Comparison of ENCODE assay signal across 16 cellular contexts in the genomic region with DNA sequence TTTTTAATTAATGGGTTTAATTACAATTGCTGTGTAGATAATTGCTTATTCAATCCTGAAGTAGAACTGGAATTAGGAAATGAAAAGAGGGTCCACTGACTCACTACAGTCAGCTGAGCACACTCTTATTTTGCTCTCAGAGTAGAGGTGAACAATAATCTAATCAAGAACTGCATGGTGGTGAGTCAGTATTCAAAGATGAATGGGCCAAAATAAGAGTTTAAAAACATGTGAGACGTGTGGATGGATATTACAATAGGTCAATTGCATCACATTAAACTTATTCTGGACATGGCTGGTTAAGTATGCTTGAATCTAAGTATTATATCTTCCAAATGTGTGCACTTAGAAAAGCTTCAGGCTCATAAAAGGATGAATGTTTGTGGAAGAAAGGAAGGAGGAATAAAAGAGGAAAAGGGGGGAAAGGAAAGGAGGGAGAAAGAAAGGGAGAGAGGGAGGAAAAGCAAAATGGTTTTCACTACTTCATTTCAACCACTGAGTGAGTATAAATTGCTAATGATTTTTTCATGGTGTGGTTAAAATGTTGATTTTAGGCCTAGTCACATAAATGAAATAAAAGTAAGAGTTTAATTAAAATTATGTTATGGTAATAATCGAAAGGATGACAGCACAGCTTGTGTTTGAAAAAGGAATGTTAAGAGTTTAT. TPM values are rescaled to one million over a fixed set of nuclear protein-coding genes. Genes with fewer than 3 reads are reported as not detected.
A peak's percentile ranks its signal among the peaks of the same experiment; 100 is the strongest.
DNase-seq lines count a peak whose midpoint lies in the region; ATAC-seq, FAIRE-seq and TF ChIP-seq lines count a peak whose summit lies in the region.
"Had no signal": no experiment of that assay in that cellular context is flagged by ENCODE, and none has a peak within 500 bp of the region (broad histone marks: within the 10 kb centered on the region; RNA-seq: fewer than 3 reads in every experiment).

No MANE protein-coding gene starts in this region.

- no peak overlapping the region for H3K4me3 ChIP-seq in A549
- H3K4me3 ChIP-seq in HEK293 (ENCODE audit: low read depth, low read length): no peak overlapping the region
- no peak overlapping the region for H3K4me3 ChIP-seq in K562
- H3K4me3 ChIP-seq in H7 (ENCODE audit: insufficient read depth, low read depth, low read length): no peak overlapping the region
- H3K4me3 ChIP-seq in naive thymus-derived CD4-positive, alpha-beta T cell (ENCODE audit: low read length): no peak overlapping the region
- H3K4me3 ChIP-seq: ascending aorta, lung, Peyer's patch, tibial artery had no signal

- POLR2A ChIA-PET in A549 (lab: Yijun Ruan, JAX) (no interaction called here), HEK293 (lab: Yijun Ruan, JAX) (interaction anchor here (0.7 kb wide), 1 partner anchor 812 kb away, joined by 7 read pairs; no protein-coding TSS in a partner anchor), K562 (lab: Yijun Ruan, JAX) (no interaction called here)
- POLR2A ChIA-PET in naive thymus-derived CD4-positive, alpha-beta T cell (lab: Charles Lee): no interaction called here

- DNase-seq in A549 (ENCODE audit: low read depth in 1 of 2, low spot score in 1 of 2): no peak
- no peak for DNase-seq in K562 (ENCODE audit: extremely low read depth in 1 of 4, low spot score in 3 of 4)
- peak; percentile 60 to 86 for DNase-seq in foreskin keratinocyte
- DNase-seq in H7: no peak
- DNase-seq in activated effector memory CD4-positive, alpha-beta T cell treated with anti-CD3 and anti-CD28 coated beads, Interleukin-2, amount 50 U/mL, for 16 hours: no peak
- no peak for DNase-seq in activated T-cell treated with anti-CD3 and anti-CD28 coated beads for 4 hours
- no peak for DNase-seq in naive thymus-derived CD4-positive, alpha-beta T cell
- DNase-seq: activated CD4-positive, alpha-beta T cell treated with anti-CD3 and anti-CD28 coated beads, Interleukin-2, amount 50 U/mL, for 48 hours; NCI-H1105 treated with DMSO at 0.1 percent for 48 hours; NCI-H510A; Peyer's patch; tibial artery had no signal

- H3K4me1 Mint-ChIP-seq in naive thymus-derived CD4-positive, alpha-beta T cell: no peaks in the 10 kb centered on the region

- in situ Hi-C loops in K562 (cut with MboI): no loop called here

- H3K9ac ChIP-seq in K562 (ENCODE audit: insufficient read depth in 1 of 2, low read depth in 2 of 2, low read length in 2 of 2): no peak overlapping the region

- 36% methylated on average over 2 of the region's 2 CpGs for WGBS in A549 (ENCODE audit: missing lambda C conversion rate)
- 11% methylated on average over 2 of the region's 2 CpGs for WGBS in K562 (ENCODE audit: insufficient coverage, low coverage, missing lambda C conversion rate)

- TF ChIP-seq RAD21 in A549 (conservative IDR thresholded peaks at IDR 0.05 in 1 of 2, IDR thresholded peaks at IDR 0.05 in 1 of 2): no peak
- TF ChIP-seq RAD21 in K562 (CRISPR knock-in tag; conservative IDR thresholded peaks at IDR 0.05 in 1 of 2, IDR thresholded peaks at IDR 0.05 in 1 of 2): no peak

- FAIRE-seq in A549 (lab: Jason Lieb, UNC) (no peak), K562 (lab: Jason Lieb, UNC) (peak; percentile 23)

- peak overlapping the region; percentile 46 to 69; a peak in 3 of 6 replicates for H3K27ac ChIP-seq in A549
- H3K27ac ChIP-seq in HEK293 (ENCODE audit: extremely low read depth, low read depth, low read length): no peak overlapping the region
- no peak overlapping the region for H3K27ac ChIP-seq in K562 (ENCODE audit: extremely low read depth, low read depth, low read length)
- H3K27ac ChIP-seq in foreskin keratinocyte: no peak overlapping the region
- no peak overlapping the region for H3K27ac ChIP-seq in naive thymus-derived CD4-positive, alpha-beta T cell (ENCODE audit: low read depth, low read length)
- H3K27ac ChIP-seq: ascending aorta, Peyer's patch, tibial artery had no signal

- no peaks in the 10 kb centered on the region for H3K27me3 Mint-ChIP-seq in naive thymus-derived CD4-positive, alpha-beta T cell

- H2AFZ ChIP-seq in K562 (ENCODE audit: low read depth, low read length): no peak overlapping the region

- no peaks in the 10 kb centered on the region for H3K79me2 ChIP-seq in K562 (ENCODE audit: control insufficient read depth, insufficient read depth, low read length)

- peaks cover 0 to 8% (median 4%) of the 10 kb centered on the region in 11 donors for H3K9me3 Mint-ChIP-seq in naive thymus-derived CD4-positive, alpha-beta T cell

- ATAC-seq in A549: no peak
- ATAC-seq in K562: no peak
- peak; percentile 86 for ATAC-seq in foreskin keratinocyte
- ATAC-seq in naive thymus-derived CD4-positive, alpha-beta T cell: no peak

- BruUV-seq in K562 (replicated peaks; lab: Mats Ljungman, UMichigan): no TSS peak

- no peaks in the 10 kb centered on the region for H3K36me3 ChIP-seq in HEK293 (ENCODE audit: control insufficient read depth in 2 of 2, insufficient read depth in 1 of 2, low read length in 2 of 2)
- no peaks in the 10 kb centered on the region for H3K36me3 ChIP-seq in K562 (ENCODE audit: control insufficient read depth, insufficient read depth, low read length)
- H3K36me3 ChIP-seq in H7 (replicated peaks; ENCODE audit: control insufficient read depth, insufficient read depth, low read length): no peaks in the 10 kb centered on the region
- H3K36me3 ChIP-seq in naive thymus-derived CD4-positive, alpha-beta T cell (ENCODE audit: control insufficient read depth in 2 of 3, insufficient read depth in 3 of 3, low read length in 3 of 3): no peaks in the 10 kb centered on the region
- H3K36me3 ChIP-seq: ascending aorta, Peyer's patch, tibial artery had no signal

- H3K36me3 Mint-ChIP-seq in naive thymus-derived CD4-positive, alpha-beta T cell: peaks cover 0 to 4% (median 2%) of the 10 kb centered on the region in 5 donors

- no peaks in the 10 kb centered on the region for H3K9me1 ChIP-seq in K562 (ENCODE audit: control insufficient read depth, insufficient read depth, low read length)

- H3K27ac Mint-ChIP-seq in naive thymus-derived CD4-positive, alpha-beta T cell: no peak overlapping the region
- H3K27ac Mint-ChIP-seq: activated T-helper 2 cell treated with anti-CD3 and anti-CD28 coated beads, Interferon-gamma antibody, Interleukin-2, Interleukin-4, amounts not matched to agents 10 μg/mL and 5 μg/mL and 100 μg/mL, durations not matched to agents 14 hours and 24 hours and 36 hours had no signal

- H3K4me3 Mint-ChIP-seq in naive thymus-derived CD4-positive, alpha-beta T cell: no peak overlapping the region

- intact Hi-C loops in K562 (cut with micrococcal nuclease): no loop called here
- intact Hi-C loops in naive thymus-derived CD4-positive, alpha-beta T cell (cut with micrococcal nuclease): no loop called here

- no peaks in the 10 kb centered on the region for H4K20me1 ChIP-seq in K562 (replicated peaks; ENCODE audit: control insufficient read depth, insufficient read depth, low read length)

- H3K4me2 ChIP-seq in A549 (no peak overlapping the region; the same call in 2 of the 3 replicates), K562 (ENCODE audit: insufficient read depth, low read length) (no peak overlapping the region)

- TF ChIP-seq EP300 in A549 (IDR thresholded peaks at IDR 0.05) (no peak), K562 (IDR thresholded peaks at IDR 0.05; ENCODE audit: low read length) (no peak)

- peaks cover 12% of the 10 kb centered on the region; the same call in 2 of the 3 replicates for H3K4me1 ChIP-seq in A549
- H3K4me1 ChIP-seq in HEK293 (ENCODE audit: control insufficient read depth, insufficient read depth, low read length): no peaks in the 10 kb centered on the region
- no peaks in the 10 kb centered on the region for H3K4me1 ChIP-seq in K562 (replicated peaks in 1 of 2; ENCODE audit: control insufficient read depth in 2 of 2, insufficient read depth in 2 of 2, low read length in 2 of 2)
- H3K4me1 ChIP-seq in foreskin keratinocyte: peaks cover 4% of the 10 kb centered on the region
- H3K4me1 ChIP-seq in naive thymus-derived CD4-positive, alpha-beta T cell (ENCODE audit: control insufficient read depth in 2 of 2, insufficient read depth in 2 of 2, low read length in 2 of 2): no peaks in the 10 kb centered on the region
- H3K4me1 ChIP-seq: ascending aorta, Peyer's patch, tibial artery had no signal

- no peaks in the 10 kb centered on the region for H3K27me3 ChIP-seq in K562 (ENCODE audit: control insufficient read depth in 2 of 2, insufficient read depth in 2 of 2, low read length in 2 of 2)
- H3K27me3 ChIP-seq in foreskin keratinocyte: no peaks in the 10 kb centered on the region
- no peaks in the 10 kb centered on the region for H3K27me3 ChIP-seq in H7 (ENCODE audit: control insufficient read depth, insufficient read depth, low read length)
- no peaks in the 10 kb centered on the region for H3K27me3 ChIP-seq in naive thymus-derived CD4-positive, alpha-beta T cell (ENCODE audit: control insufficient read depth in 2 of 2, insufficient read depth in 2 of 2, low read length in 2 of 2)
- H3K27me3 ChIP-seq: ascending aorta, Peyer's patch, tibial artery had no signal

- CTCF ChIA-PET in A549 (lab: Yijun Ruan, JAX): interaction anchor here (0.7 to 1.5 kb wide), 2 partner anchors 31 to 1044 kb away, joined by 4 read pairs; no protein-coding TSS in a partner anchor
- CTCF ChIA-PET in HEK293 (lab: Yijun Ruan, JAX): interaction anchor here (0.6 kb wide), 1 partner anchor 54 kb away, joined by 4 read pairs; no protein-coding TSS in a partner anchor
- CTCF ChIA-PET in K562 (lab: Yijun Ruan, JAX; ENCODE audit: low intra/inter-chr PET ratio): no interaction called here
- CTCF ChIA-PET in naive thymus-derived CD4-positive, alpha-beta T cell (lab: Charles Lee): interaction anchor here (0.7 kb wide), 1 partner anchor 33 kb away, joined by 5 read pairs; no protein-coding TSS in a partner anchor

- TF ChIP-seq CTCF in A549 (IDR thresholded peaks at IDR 0.05): no peak
- no peak for TF ChIP-seq CTCF in HEK293 (tag by site-specific recombination; IDR thresholded peaks at IDR 0.05)
- no peak for TF ChIP-seq CTCF in K562 (IDR thresholded peaks at IDR 0.05 in 2 of 3, conservative IDR thresholded peaks at IDR 0.05 in 1 of 3; ENCODE audit: insufficient read depth in 2 of 3, low read depth in 1 of 3, low read length in 3 of 3)
- no peak for TF ChIP-seq CTCF in foreskin keratinocyte (conservative IDR thresholded peaks at IDR 0.05)

- TF ChIP-seq POLR2A in A549 (IDR thresholded peaks at IDR 0.05; ENCODE audit: low read length): no peak
- TF ChIP-seq POLR2A in K562 (conservative IDR thresholded peaks at IDR 0.05): no peak

- H3K9me3 ChIP-seq in A549: peaks cover 7% of the 10 kb centered on the region; the same call in 2 of the 3 replicates
- H3K9me3 ChIP-seq in HEK293 (ENCODE audit: control insufficient read depth, insufficient read depth, low read depth, low read length): no peaks in the 10 kb centered on the region
- peaks cover 4% of the 10 kb centered on the region for H3K9me3 ChIP-seq in K562 (replicated peaks; ENCODE audit: control insufficient read depth, insufficient read depth, low read depth, low read length)
- H3K9me3 ChIP-seq in naive thymus-derived CD4-positive, alpha-beta T cell (ENCODE audit: control insufficient read depth in 2 of 3, low read length in 3 of 3): no peaks in the 10 kb centered on the region

RNA-seq across cellular contexts. Expression of gene EEA1, which starts 27.0 kb away (rescaled TPM):
- polyA plus RNA-seq in A549 (2011; rRNA removed): 8.1 and 8.3 TPM in 2 replicates
- polyA plus RNA-seq in A549 (2012; cell fraction: cytosol; rRNA removed): 0.66 and 0.67 TPM in 2 replicates
- polyA plus RNA-seq in A549 (2012; cell fraction: nucleus; rRNA removed): 0.82 and 1.2 TPM in 2 replicates
- 5.0 to 6.6 TPM (median 5.3 TPM) in 3 replicates for polyA plus RNA-seq in A549 (2017; fragmentation: RNase III; extraction: RNeasy Plus Mini Kit Qiagen cat#74134 plus additional on column Dnase treatment)
- polyA minus RNA-seq in A549 (2011; rRNA and poly(A)+ RNA removed): 5.2 and 9.8 TPM in 2 replicates
- 2.8 and 26.6 TPM in 2 replicates for total RNA-seq in K562 (2011; cell fraction: chromatin; rRNA removed; ENCODE audit: low replicate concordance)
- 1.8 and 2.2 TPM in 2 replicates for total RNA-seq in K562 (2011; cell fraction: nucleolus; rRNA removed)
- 5.1 and 6.6 TPM in 2 replicates for total RNA-seq in K562 (2011; cell fraction: nucleoplasm; rRNA removed)
- total RNA-seq in K562 (2014; rRNA removed): 5.7 and 7.5 TPM in 2 replicates
- 13.2 and 16.8 TPM in 2 replicates for total RNA-seq in K562 (2014; rRNA removed; fragmentation: Illumina TruSeq; extraction: Trizol)
- 17.1 and 17.3 TPM in 2 replicates for total RNA-seq in K562 (2015; rRNA removed; fragmentation: Illumina TruSeq; extraction: Trizol)
- 16.5 and 18.0 TPM in 2 replicates for total RNA-seq in K562 (2021)
- 4.4 and 5.4 TPM in 2 replicates for polyA plus RNA-seq in K562 (2011; rRNA removed)
- polyA plus RNA-seq in K562 (2011; cell fraction: cytosol; rRNA removed): 0.45 and 1.1 TPM in 2 replicates
- 3.9 and 4.0 TPM in 2 replicates for polyA plus RNA-seq in K562 (2011; cell fraction: nucleus; rRNA removed)
- 6.1 TPM in 2 replicates for polyA plus RNA-seq in K562 (2012)
- 8.1 and 12.5 TPM in 2 replicates for polyA plus RNA-seq in K562 (2014; fragmentation: Illumina TruSeq; extraction: Trizol)
- 1 to 10 TPM; 3.5 to 4.8 TPM for polyA plus RNA-seq in K562 (2014; fragmentation: Nextera tagmentation; extraction: Ambion mirVana)
- 4.0 and 5.5 TPM in 2 replicates for polyA plus RNA-seq in K562 (2014; rRNA removed)
- 29.0 and 36.6 TPM in 2 replicates for polyA minus RNA-seq in K562 (2011; rRNA and poly(A)+ RNA removed)
- polyA minus RNA-seq in K562 (2011; cell fraction: cytosol; rRNA and poly(A)+ RNA removed): 15.2 and 15.7 TPM in 2 replicates
- polyA minus RNA-seq in K562 (2011; cell fraction: nucleus; rRNA and poly(A)+ RNA removed): 5.8 and 14.8 TPM in 2 replicates
- total RNA-seq in foreskin keratinocyte: 22.8 and 27.1 TPM in 2 replicates
- 1.9 and 2.6 TPM in 2 replicates for polyA plus RNA-seq in foreskin keratinocyte
- total RNA-seq in H7 (2014; rRNA removed; shearing (Covaris generic)): 4.3 and 12.3 TPM in 2 replicates
- total RNA-seq in naive thymus-derived CD4-positive, alpha-beta T cell: 10 to 100 TPM; 20.9 to 28.3 (median 27.9) TPM
- polyA plus RNA-seq in naive thymus-derived CD4-positive, alpha-beta T cell: 10 to 100 TPM; 21.5 to 22.2 TPM

Comparison
In these comparisons a context has a peak if more than half of its experiments do, and no peak if none do; other contexts are left out.
1. DNase-seq: peak in foreskin keratinocyte (2 of 2); none in A549 (0 of 2), K562 (0 of 4), H7 (single experiment), activated effector memory CD4-positive, alpha-beta T cell treated with anti-CD3 and anti-CD28 coated beads, Interleukin-2, amount 50 U/mL, for 16 hours (single experiment), activated T-cell treated with anti-CD3 and anti-CD28 coated beads for 4 hours (single experiment) and naive thymus-derived CD4-positive, alpha-beta T cell (0 of 9).
2. H3K27ac ChIP-seq: peak in A549 (2 of 2); none in HEK293 (single experiment), K562 (single experiment), foreskin keratinocyte (single experiment) and naive thymus-derived CD4-positive, alpha-beta T cell (single experiment).